Comparison of ENCODE assay signal across 1 cellular context in the genomic region with DNA sequence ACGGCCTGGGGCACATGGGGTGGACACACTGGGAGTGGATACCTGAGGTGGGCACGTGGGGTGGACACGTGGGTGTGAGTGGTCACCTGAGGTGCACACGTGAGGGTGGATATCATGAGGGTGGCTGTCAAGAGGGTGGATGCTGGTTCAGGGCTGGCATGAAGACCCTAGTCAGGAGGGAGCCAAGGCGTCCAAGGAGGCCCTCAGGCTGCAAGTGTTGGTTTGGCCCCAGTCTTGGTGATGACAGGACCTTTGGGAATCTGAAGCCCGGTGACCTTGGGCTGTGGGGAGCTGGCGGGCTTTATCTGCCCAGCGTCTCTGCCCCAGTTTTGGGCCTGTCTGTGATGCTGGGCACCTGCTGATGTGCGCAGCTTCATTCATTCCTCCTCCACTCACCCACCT.
TF ChIP-seq lines count a peak whose summit lies in the region.

No MANE protein-coding gene starts in this region.

TF ChIP-seq in K562, 482 proteins besides CTCF, POLR2A, EP300 and RAD21:
- TF ChIP-seq, protein P1, sequence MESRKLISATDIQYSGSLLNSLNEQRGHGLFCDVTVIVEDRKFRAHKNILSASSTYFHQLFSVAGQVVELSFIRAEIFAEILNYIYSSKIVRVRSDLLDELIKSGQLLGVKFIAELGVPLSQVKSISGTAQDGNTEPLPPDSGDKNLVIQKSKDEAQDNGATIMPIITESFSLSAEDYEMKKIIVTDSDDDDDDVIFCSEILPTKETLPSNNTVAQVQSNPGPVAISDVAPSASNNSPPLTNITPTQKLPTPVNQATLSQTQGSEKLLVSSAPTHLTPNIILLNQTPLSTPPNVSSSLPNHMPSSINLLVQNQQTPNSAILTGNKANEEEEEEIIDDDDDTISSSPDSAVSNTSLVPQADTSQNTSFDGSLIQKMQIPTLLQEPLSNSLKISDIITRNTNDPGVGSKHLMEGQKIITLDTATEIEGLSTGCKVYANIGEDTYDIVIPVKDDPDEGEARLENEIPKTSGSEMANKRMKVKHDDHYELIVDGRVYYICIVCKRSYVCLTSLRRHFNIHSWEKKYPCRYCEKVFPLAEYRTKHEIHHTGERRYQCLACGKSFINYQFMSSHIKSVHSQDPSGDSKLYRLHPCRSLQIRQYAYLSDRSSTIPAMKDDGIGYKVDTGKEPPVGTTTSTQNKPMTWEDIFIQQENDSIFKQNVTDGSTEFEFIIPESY (CRISPR knock-in tag; IDR thresholded peaks at IDR 0.05) = 0 out of 2 replicates have a peak, but pooled peaks have one; percentile 20
- no peak for TF ChIP-seq ZNF316 (IDR thresholded peaks at IDR 0.05)
